ENCODE assay signal across 11 cellular contexts in genomic region chr3:137770821-137771399, GRCh38. TPM values are rescaled to one million over a fixed set of nuclear protein-coding genes. Genes with fewer than 3 reads are reported as not detected.
DNase-seq lines count a peak whose midpoint lies in the region; ATAC-seq and TF ChIP-seq lines count a peak whose summit lies in the region.
"Had no signal": no experiment of that assay in that cellular context is flagged by ENCODE, and none has a peak within 500 bp of the region (broad histone marks: within the 10 kb centered on the region; RNA-seq: fewer than 3 reads in every experiment).

No MANE protein-coding gene starts in this region.

- no peak overlapping the region for H3K27ac ChIP-seq in HUES6 (ENCODE audit: low read depth, low read length)
- no peak overlapping the region for H3K27ac ChIP-seq in psoas muscle
- H3K27ac ChIP-seq: Peyer's patch had no signal

- no peak for TF ChIP-seq CTCF in psoas muscle (IDR thresholded peaks at IDR 0.05)

- H3K9me3 ChIP-seq in HUES6 (ENCODE audit: control insufficient read depth, insufficient read depth, low read depth, low read length) (no peaks in the 10 kb centered on the region), psoas muscle (no peaks in the 10 kb centered on the region)
- H3K9me3 ChIP-seq: Peyer's patch had no signal

- peak overlapping the region; percentile 63 for H3K4me3 ChIP-seq in HUES6 (ENCODE audit: low read depth, low read length)
- H3K4me3 ChIP-seq in psoas muscle, result peak overlapping the region; percentile 45

- WGBS in psoas muscle, 3 donors, result 0 to 1% (median 1%) methylated on average over 41 to 46 of the region's 46 CpGs

- peaks cover 53% of the 10 kb centered on the region for H3K4me1 ChIP-seq in HUES6 (ENCODE audit: control insufficient read depth, insufficient read depth, low read length)
- peaks cover 14% of the 10 kb centered on the region for H3K4me1 ChIP-seq in psoas muscle

- intact Hi-C loops in left cardiac atrium (cut with DNase I), result no loop called here
- intact Hi-C loops in psoas muscle (cut with DNase I), result no loop called here

- peak overlapping the region; percentile 34 for H3K9ac ChIP-seq in HUES6 (ENCODE audit: low read length)

- DNase-seq in GM03348 (ENCODE audit: low spot score) (peak; percentile 17), left cardiac atrium (no peak), psoas muscle (no peak), cerebellum (ENCODE audit: low spot score) (no peak), NCI-H226 (no peak)
- DNase-seq: DND-41, Peyer's patch had no signal

- H3K27me3 ChIP-seq in HUES6 (ENCODE audit: control insufficient read depth, insufficient read depth, low read length) (peaks cover 100% of the 10 kb centered on the region), psoas muscle (ENCODE audit: insufficient read depth in 3 of 3, low read length in 2 of 3) (peaks cover 0 to 84% (median 39%) of the 10 kb centered on the region in 3 donors)

- ATAC-seq in left cardiac atrium (peak; percentile 8 to 42), psoas muscle (peak in 2 of 4 donors; percentile 19 to 30), GM21390 (IDR thresholded peaks at IDR 0.05; ENCODE audit: unreplicated experiment) (no peak), GM21528 (IDR thresholded peaks at IDR 0.05; ENCODE audit: low FRiP score, unreplicated experiment) (no peak)

- H3K36me3 ChIP-seq in HUES6 (ENCODE audit: control insufficient read depth, insufficient read depth, low read length), result no peaks in the 10 kb centered on the region
- no peaks in the 10 kb centered on the region for H3K36me3 ChIP-seq in psoas muscle (ENCODE audit: insufficient read depth in 1 of 2, low read depth in 1 of 2)
- H3K36me3 ChIP-seq: Peyer's patch had no signal

RNA-seq across cellular contexts. Expression of gene SOX14, which starts 6.8 kb away (rescaled TPM):
- total RNA-seq in left cardiac atrium, result not detected
- total RNA-seq in psoas muscle, result not detected
- polyA plus RNA-seq in psoas muscle, result not detected
- 0.73 TPM for total RNA-seq in cerebellum
- total RNA-seq: lung microvascular endothelial cell, Peyer's patch had no signal

Comparison
In these comparisons a context has a peak if more than half of its experiments do, and no peak if none do; other contexts are left out.
1. ATAC-seq: peak in left cardiac atrium (2 of 2); none in GM21390 (single experiment) and GM21528 (single experiment).